Comparison of ENCODE assay signal across 7 cellular contexts in the genomic region with DNA sequence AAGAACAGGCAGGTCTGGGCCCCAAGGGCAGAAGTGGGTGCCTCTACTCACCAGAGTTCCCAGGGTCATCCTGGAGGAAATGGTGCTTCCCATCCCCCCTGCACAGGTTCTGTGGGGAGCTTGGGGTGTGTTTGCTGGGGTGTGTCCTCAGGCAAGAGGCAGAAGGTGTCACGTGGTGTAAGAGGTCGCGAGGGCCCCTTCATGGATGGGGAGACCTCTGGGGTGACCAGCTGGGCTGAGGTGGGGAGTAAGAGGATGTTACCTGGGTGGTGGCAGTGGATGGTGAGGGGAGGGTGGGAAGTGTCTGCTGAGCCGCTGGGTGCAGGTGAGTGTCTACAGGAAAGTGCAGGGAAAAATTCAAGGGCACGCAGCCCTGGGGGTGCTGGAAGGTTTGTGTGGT. TPM values are rescaled to one million over a fixed set of nuclear protein-coding genes. Genes with fewer than 3 reads are reported as not detected.
A peak's percentile ranks its signal among the peaks of the same experiment; 100 is the strongest.
DNase-seq lines count a peak whose midpoint lies in the region; ATAC-seq, FAIRE-seq and TF ChIP-seq lines count a peak whose summit lies in the region.
"Not testable (repeated sequence)": the region's sequence is repeated elsewhere in the genome, so short reads cannot be mapped to it uniquely, and the experiment has no call there.
"Had no signal": no experiment of that assay in that cellular context is flagged by ENCODE, and none has a peak within 500 bp of the region (broad histone marks: within the 10 kb centered on the region; RNA-seq: fewer than 3 reads in every experiment).

No MANE protein-coding gene starts in this region.

- TF ChIP-seq POLR2A in HepG2 (IDR thresholded peaks at IDR 0.05; ENCODE audit: insufficient read depth in 1 of 2, low read depth in 2 of 2, low read length in 2 of 2): not testable (repeated sequence)

- not testable (repeated sequence) for H3K79me2 ChIP-seq in HepG2 (ENCODE audit: insufficient read depth, low read length)

- H3K9ac ChIP-seq in NT2/D1 (ENCODE audit: insufficient read length, low read depth): peak overlapping the region; percentile 61
- H3K9ac ChIP-seq in HepG2 (ENCODE audit: insufficient read depth, low read depth, low read length); skeletal muscle satellite cell (ENCODE audit: low read depth, low read length): not testable (repeated sequence)

- ATAC-seq in HepG2: not testable (repeated sequence)

- not testable (repeated sequence) for H3K9me3 Mint-ChIP-seq in activated T-cell treated with anti-CD3 and anti-CD28 coated beads, Interleukin-2, amount 50 U/mL, for 24 hours

- H3K27ac ChIP-seq in coronary artery; HepG2 (ENCODE audit: extremely low read length, insufficient read depth, low read length): not testable (repeated sequence)

- not testable (repeated sequence) for H4K20me1 ChIP-seq in HepG2 (ENCODE audit: insufficient read depth, low read length)

- H3K4me1 ChIP-seq in NT2/D1 (ENCODE audit: insufficient read depth, insufficient read length): not testable (repeated sequence)
- H3K4me1 ChIP-seq in HepG2 (ENCODE audit: insufficient read depth, low read length) (peaks cover 34% of the 10 kb centered on the region), skeletal muscle satellite cell (ENCODE audit: control insufficient read depth, insufficient read depth, low read length) (peaks cover 16% of the 10 kb centered on the region)

- peaks cover 73% of the 10 kb centered on the region for H3K27me3 Mint-ChIP-seq in activated T-cell treated with anti-CD3 and anti-CD28 coated beads, Interleukin-2, amount 50 U/mL, for 24 hours

- H2AFZ ChIP-seq in HepG2 (ENCODE audit: low read length): not testable (repeated sequence)

- H3K4me3 Mint-ChIP-seq in activated T-cell treated with anti-CD3 and anti-CD28 coated beads, Interleukin-2, amount 50 U/mL, for 24 hours: peak overlapping the region; percentile 37

- not testable (repeated sequence) for BruUV-seq in HepG2 (replicated peaks; lab: Mats Ljungman, UMichigan)

- CTCF ChIA-PET in HepG2 (lab: Yijun Ruan, JAX; ENCODE audit: low intra/inter-chr PET ratio, low total read pairs): not testable (repeated sequence)

- H3K27me3 ChIP-seq in NT2/D1 (ENCODE audit: insufficient read depth, insufficient read length) (peaks cover 69% of the 10 kb centered on the region), HepG2 (ENCODE audit: control insufficient read depth in 1 of 2, insufficient read depth in 2 of 2, low read length in 2 of 2) (peaks cover 13 to 75% of the 10 kb centered on the region in 2 experiments), skeletal muscle satellite cell (ENCODE audit: control insufficient read depth, insufficient read depth, low read length) (peaks cover 15% of the 10 kb centered on the region)

- H3K4me1 Mint-ChIP-seq in activated T-cell treated with anti-CD3 and anti-CD28 coated beads, Interleukin-2, amount 50 U/mL, for 24 hours (ENCODE audit: low read depth): peaks cover 24% of the 10 kb centered on the region

- 56% methylated on average over 5 of the region's 5 CpGs for WGBS in HepG2 (ENCODE audit: low lambda C conversion rate)

- not testable (repeated sequence) for FAIRE-seq in HepG2 (lab: Jason Lieb, UNC)

- in situ Hi-C loops in HepG2 (cut with HindIII; ENCODE audit: extremely low pct_ligation_motif_present, low pct_unique_long_range_greater_than_20kb): loop anchor here (5.0 kb wide), 2 partner anchors 80 to 200 kb away; no protein-coding TSS in a partner anchor

- H3K36me3 ChIP-seq in NT2/D1 (ENCODE audit: insufficient read depth, insufficient read length, low read length); HepG2 (replicated peaks in 1 of 2; ENCODE audit: control insufficient read depth in 1 of 2, insufficient read depth in 2 of 2, low read length in 2 of 2); skeletal muscle satellite cell (ENCODE audit: insufficient read depth, low read length): not testable (repeated sequence)

- peak overlapping the region; percentile 76; the same call in 1 of the 2 replicates for H3K4me3 ChIP-seq in AG10803 (ENCODE audit: low read length)
- peak overlapping the region; percentile 53 for H3K4me3 ChIP-seq in NT2/D1 (ENCODE audit: insufficient read length, low read depth)
- H3K4me3 ChIP-seq in coronary artery; skeletal muscle satellite cell (ENCODE audit: low read length): not testable (repeated sequence)
- peak overlapping the region in 1 of 3 experiments; percentile 70; a peak in 1 of 6 replicates for H3K4me3 ChIP-seq in HepG2 (replicated peaks in 1 of 3; ENCODE audit: insufficient read depth in 1 of 3, low read depth in 2 of 3, low read length in 3 of 3)

- H3K27ac Mint-ChIP-seq in activated T-cell treated with anti-CD3 and anti-CD28 coated beads, Interleukin-2, amount 50 U/mL, for 24 hours: not testable (repeated sequence)

- TF ChIP-seq EP300 in HepG2 (IDR thresholded peaks at IDR 0.05; ENCODE audit: low read depth in 2 of 2, low read length in 2 of 2); HepG2 (CRISPR knock-in tag; IDR thresholded peaks at IDR 0.05; ENCODE audit: borderline replicate concordance): not testable (repeated sequence)

- POLR2A ChIA-PET in HepG2 (lab: Yijun Ruan, JAX): not testable (repeated sequence)

- peak overlapping the region; percentile 79; the same call in 1 of the 2 replicates for H3K4me2 ChIP-seq in HepG2 (ENCODE audit: low read depth, low read length)
- peak overlapping the region; percentile 99 for H3K4me2 ChIP-seq in skeletal muscle satellite cell (ENCODE audit: low read length)

- not testable (repeated sequence) for DNase-seq in AG10803 (ENCODE audit: low read depth); NT2/D1 (ENCODE audit: low read depth, low spot score); HepG2 (ENCODE audit: low spot score)
- DNase-seq in activated T-cell treated with anti-CD3 and anti-CD28 coated beads, Interleukin-2, amount 50 U/mL, for 24 hours: peak; percentile 28
- DNase-seq in coronary artery (ENCODE audit: low spot score): peak; percentile 62

- not testable (repeated sequence) for H3K36me3 Mint-ChIP-seq in activated T-cell treated with anti-CD3 and anti-CD28 coated beads, Interleukin-2, amount 50 U/mL, for 24 hours (ENCODE audit: low read depth)

- TF ChIP-seq RAD21 in HepG2 (CRISPR knock-in tag; IDR thresholded peaks at IDR 0.05): not testable (repeated sequence)

- H3K9me3 ChIP-seq in NT2/D1 (ENCODE audit: insufficient read depth, low read length); HepG2 (ENCODE audit: low read length); skeletal muscle satellite cell (replicated peaks; ENCODE audit: low read length): not testable (repeated sequence)

- intact Hi-C loops in HepG2 (cut with micrococcal nuclease; ENCODE audit: unreplicated experiment): not testable (repeated sequence)

- TF ChIP-seq CTCF in AG10803 (conservative IDR thresholded peaks at IDR 0.05; ENCODE audit: low read length); coronary artery (IDR thresholded peaks at IDR 0.05); HepG2 (CRISPR knock-in tag; IDR thresholded peaks at IDR 0.05): not testable (repeated sequence)

RNA-seq across cellular contexts. Expression of a gene that starts 0.8 kb away (rescaled TPM):
- not detected in 2 replicates for total RNA-seq in HepG2 (2016; rRNA removed; fragmentation: Illumina TruSeq; extraction: Trizol)
- not detected in 2 replicates for total RNA-seq in HepG2 (2016; cell fraction: cytosol; rRNA removed; fragmentation: Illumina TruSeq; extraction: Trizol; ENCODE audit: low read depth)
- not detected in 2 replicates for total RNA-seq in HepG2 (2016; cell fraction: insoluble cytoplasmic fraction; rRNA removed; fragmentation: Illumina TruSeq; extraction: Trizol)
- not detected in 2 replicates for total RNA-seq in HepG2 (2016; cell fraction: membrane; rRNA removed; fragmentation: Illumina TruSeq; extraction: Trizol)
- not detected in 2 replicates for total RNA-seq in HepG2 (2016; cell fraction: nucleus; rRNA removed; fragmentation: Illumina TruSeq; extraction: Trizol)
- polyA plus RNA-seq in HepG2 (2011; rRNA removed): not detected in 2 replicates
- not detected in 2 replicates for polyA plus RNA-seq in HepG2 (2011; cell fraction: cytosol; rRNA removed)
- polyA plus RNA-seq in HepG2 (2011; cell fraction: nucleus; rRNA removed): not detected in 2 replicates
- polyA plus RNA-seq in HepG2 (2012): not detected in 2 replicates
- not detected in 2 replicates for polyA plus RNA-seq in HepG2 (2016; cell fraction: cytosol; fragmentation: Illumina TruSeq; extraction: Trizol; ENCODE audit: low read depth)
- polyA plus RNA-seq in HepG2 (2016; cell fraction: insoluble cytoplasmic fraction; fragmentation: Illumina TruSeq; extraction: Trizol; ENCODE audit: low read depth): not detected in 2 replicates
- not detected in 2 replicates for polyA plus RNA-seq in HepG2 (2016; cell fraction: membrane; fragmentation: Illumina TruSeq; extraction: Trizol; ENCODE audit: low read depth)
- not detected in 2 replicates for polyA plus RNA-seq in HepG2 (2016; cell fraction: nucleus; fragmentation: Illumina TruSeq; extraction: Trizol; ENCODE audit: insufficient read depth, low read depth)
- polyA minus RNA-seq in HepG2 (2011; rRNA and poly(A)+ RNA removed; ENCODE audit: low replicate concordance): 6.1 TPM in 1 of 2 replicates, not detected in the other
- not detected in 2 replicates for polyA minus RNA-seq in HepG2 (2011; cell fraction: cytosol; rRNA and poly(A)+ RNA removed)
- not detected in 2 replicates for polyA minus RNA-seq in HepG2 (2011; cell fraction: nucleus; rRNA and poly(A)+ RNA removed)
- total RNA-seq in skeletal muscle satellite cell (2012; rRNA removed): 0.22 and 1.0 TPM in 2 replicates
- total RNA-seq: sigmoid colon had no signal

RNA-seq across cellular contexts. Expression of a gene that starts 19.7 kb away (rescaled TPM):
- total RNA-seq in HepG2 (2016; rRNA removed; fragmentation: Illumina TruSeq; extraction: Trizol): not detected in 2 replicates
- total RNA-seq in HepG2 (2016; cell fraction: cytosol; rRNA removed; fragmentation: Illumina TruSeq; extraction: Trizol; ENCODE audit: low read depth): not detected in 2 replicates
- total RNA-seq in HepG2 (2016; cell fraction: insoluble cytoplasmic fraction; rRNA removed; fragmentation: Illumina TruSeq; extraction: Trizol): not detected in 2 replicates
- total RNA-seq in HepG2 (2016; cell fraction: membrane; rRNA removed; fragmentation: Illumina TruSeq; extraction: Trizol): not detected in 2 replicates
- not detected in 2 replicates for total RNA-seq in HepG2 (2016; cell fraction: nucleus; rRNA removed; fragmentation: Illumina TruSeq; extraction: Trizol)
- polyA plus RNA-seq in HepG2 (2011; rRNA removed): not detected in 2 replicates
- polyA plus RNA-seq in HepG2 (2011; cell fraction: cytosol; rRNA removed): not detected in 2 replicates
- not detected in 2 replicates for polyA plus RNA-seq in HepG2 (2011; cell fraction: nucleus; rRNA removed)
- not detected in 2 replicates for polyA plus RNA-seq in HepG2 (2012)
- polyA plus RNA-seq in HepG2 (2016; cell fraction: cytosol; fragmentation: Illumina TruSeq; extraction: Trizol; ENCODE audit: low read depth): not detected in 2 replicates
- polyA plus RNA-seq in HepG2 (2016; cell fraction: insoluble cytoplasmic fraction; fragmentation: Illumina TruSeq; extraction: Trizol; ENCODE audit: low read depth): not detected in 2 replicates
- not detected in 2 replicates for polyA plus RNA-seq in HepG2 (2016; cell fraction: membrane; fragmentation: Illumina TruSeq; extraction: Trizol; ENCODE audit: low read depth)
- not detected in 2 replicates for polyA plus RNA-seq in HepG2 (2016; cell fraction: nucleus; fragmentation: Illumina TruSeq; extraction: Trizol; ENCODE audit: insufficient read depth, low read depth)
- polyA minus RNA-seq in HepG2 (2011; rRNA and poly(A)+ RNA removed; ENCODE audit: low replicate concordance): not detected in 2 replicates
- not detected in 2 replicates for polyA minus RNA-seq in HepG2 (2011; cell fraction: cytosol; rRNA and poly(A)+ RNA removed)
- polyA minus RNA-seq in HepG2 (2011; cell fraction: nucleus; rRNA and poly(A)+ RNA removed): not detected in 2 replicates
- total RNA-seq in skeletal muscle satellite cell (2012; rRNA removed): 2.0 and 6.3 TPM in 2 replicates
- total RNA-seq: sigmoid colon had no signal

RNA-seq across cellular contexts. Expression of a gene that starts 24.2 kb away (rescaled TPM):
- not detected in 2 replicates for total RNA-seq in HepG2 (2016; rRNA removed; fragmentation: Illumina TruSeq; extraction: Trizol)
- total RNA-seq in HepG2 (2016; cell fraction: cytosol; rRNA removed; fragmentation: Illumina TruSeq; extraction: Trizol; ENCODE audit: low read depth): not detected in 2 replicates
- total RNA-seq in HepG2 (2016; cell fraction: insoluble cytoplasmic fraction; rRNA removed; fragmentation: Illumina TruSeq; extraction: Trizol): not detected in 2 replicates
- not detected in 2 replicates for total RNA-seq in HepG2 (2016; cell fraction: membrane; rRNA removed; fragmentation: Illumina TruSeq; extraction: Trizol)
- total RNA-seq in HepG2 (2016; cell fraction: nucleus; rRNA removed; fragmentation: Illumina TruSeq; extraction: Trizol): not detected in 2 replicates
- not detected in 2 replicates for polyA plus RNA-seq in HepG2 (2011; rRNA removed)
- polyA plus RNA-seq in HepG2 (2011; cell fraction: cytosol; rRNA removed): not detected in 2 replicates
- not detected in 2 replicates for polyA plus RNA-seq in HepG2 (2011; cell fraction: nucleus; rRNA removed)
- not detected in 2 replicates for polyA plus RNA-seq in HepG2 (2012)
- polyA plus RNA-seq in HepG2 (2016; cell fraction: cytosol; fragmentation: Illumina TruSeq; extraction: Trizol; ENCODE audit: low read depth): not detected in 2 replicates
- polyA plus RNA-seq in HepG2 (2016; cell fraction: insoluble cytoplasmic fraction; fragmentation: Illumina TruSeq; extraction: Trizol; ENCODE audit: low read depth): not detected in 2 replicates
- polyA plus RNA-seq in HepG2 (2016; cell fraction: membrane; fragmentation: Illumina TruSeq; extraction: Trizol; ENCODE audit: low read depth): not detected in 2 replicates
- polyA plus RNA-seq in HepG2 (2016; cell fraction: nucleus; fragmentation: Illumina TruSeq; extraction: Trizol; ENCODE audit: insufficient read depth, low read depth): not detected in 2 replicates
- 19.1 TPM in 1 of 2 replicates, not detected in the other for polyA minus RNA-seq in HepG2 (2011; rRNA and poly(A)+ RNA removed; ENCODE audit: low replicate concordance)
- polyA minus RNA-seq in HepG2 (2011; cell fraction: cytosol; rRNA and poly(A)+ RNA removed): not detected in 2 replicates
- polyA minus RNA-seq in HepG2 (2011; cell fraction: nucleus; rRNA and poly(A)+ RNA removed): not detected in 2 replicates
- 1.1 and 3.5 TPM in 2 replicates for total RNA-seq in skeletal muscle satellite cell (2012; rRNA removed)

RNA-seq across cellular contexts. Expression of a gene that starts 41.7 kb away (rescaled TPM):
- total RNA-seq in HepG2 (2016; rRNA removed; fragmentation: Illumina TruSeq; extraction: Trizol): 0.04 TPM in 1 of 2 replicates, not detected in the other
- total RNA-seq in HepG2 (2016; cell fraction: cytosol; rRNA removed; fragmentation: Illumina TruSeq; extraction: Trizol; ENCODE audit: low read depth): not detected in 2 replicates
- 0.06 TPM in 1 of 2 replicates, not detected in the other for total RNA-seq in HepG2 (2016; cell fraction: insoluble cytoplasmic fraction; rRNA removed; fragmentation: Illumina TruSeq; extraction: Trizol)
- not detected in 2 replicates for total RNA-seq in HepG2 (2016; cell fraction: membrane; rRNA removed; fragmentation: Illumina TruSeq; extraction: Trizol)
- total RNA-seq in HepG2 (2016; cell fraction: nucleus; rRNA removed; fragmentation: Illumina TruSeq; extraction: Trizol): 0.12 TPM in 1 of 2 replicates, not detected in the other
- 0.08 and 0.09 TPM in 2 replicates for polyA plus RNA-seq in HepG2 (2011; rRNA removed)
- polyA plus RNA-seq in HepG2 (2011; cell fraction: cytosol; rRNA removed): 0.11 and 0.13 TPM in 2 replicates
- polyA plus RNA-seq in HepG2 (2011; cell fraction: nucleus; rRNA removed): 0.05 and 0.10 TPM in 2 replicates
- polyA plus RNA-seq in HepG2 (2012): 0.27 and 0.39 TPM in 2 replicates
- polyA plus RNA-seq in HepG2 (2016; cell fraction: cytosol; fragmentation: Illumina TruSeq; extraction: Trizol; ENCODE audit: low read depth): not detected in 2 replicates
- polyA plus RNA-seq in HepG2 (2016; cell fraction: insoluble cytoplasmic fraction; fragmentation: Illumina TruSeq; extraction: Trizol; ENCODE audit: low read depth): 0.09 TPM in 1 of 2 replicates, not detected in the other
- polyA plus RNA-seq in HepG2 (2016; cell fraction: membrane; fragmentation: Illumina TruSeq; extraction: Trizol; ENCODE audit: low read depth): not detected in 2 replicates
- 0.16 TPM in 1 of 2 replicates, not detected in the other for polyA plus RNA-seq in HepG2 (2016; cell fraction: nucleus; fragmentation: Illumina TruSeq; extraction: Trizol; ENCODE audit: insufficient read depth, low read depth)
- polyA minus RNA-seq in HepG2 (2011; rRNA and poly(A)+ RNA removed; ENCODE audit: low replicate concordance): 0.06 and 0.21 TPM in 2 replicates
- not detected in 2 replicates for polyA minus RNA-seq in HepG2 (2011; cell fraction: cytosol; rRNA and poly(A)+ RNA removed)
- polyA minus RNA-seq in HepG2 (2011; cell fraction: nucleus; rRNA and poly(A)+ RNA removed): 0.12 and 0.13 TPM in 2 replicates
- 0.66 and 1.3 TPM in 2 replicates for total RNA-seq in skeletal muscle satellite cell (2012; rRNA removed)

RNA-seq across cellular contexts. Expression of a gene that starts 57.9 kb away (rescaled TPM):
- total RNA-seq in HepG2 (2016; rRNA removed; fragmentation: Illumina TruSeq; extraction: Trizol): 32.1 and 48.9 TPM in 2 replicates
- total RNA-seq in HepG2 (2016; cell fraction: cytosol; rRNA removed; fragmentation: Illumina TruSeq; extraction: Trizol; ENCODE audit: low read depth): 13.6 and 13.7 TPM in 2 replicates
- total RNA-seq in HepG2 (2016; cell fraction: insoluble cytoplasmic fraction; rRNA removed; fragmentation: Illumina TruSeq; extraction: Trizol): 32.2 and 47.6 TPM in 2 replicates
- total RNA-seq in HepG2 (2016; cell fraction: membrane; rRNA removed; fragmentation: Illumina TruSeq; extraction: Trizol): 24.5 and 28.9 TPM in 2 replicates
- total RNA-seq in HepG2 (2016; cell fraction: nucleus; rRNA removed; fragmentation: Illumina TruSeq; extraction: Trizol): 41.9 and 47.5 TPM in 2 replicates
- 32.4 and 35.8 TPM in 2 replicates for polyA plus RNA-seq in HepG2 (2011; rRNA removed)
- 25.8 and 29.0 TPM in 2 replicates for polyA plus RNA-seq in HepG2 (2011; cell fraction: cytosol; rRNA removed)
- 17.4 and 23.9 TPM in 2 replicates for polyA plus RNA-seq in HepG2 (2011; cell fraction: nucleus; rRNA removed)
- polyA plus RNA-seq in HepG2 (2012): 41.6 TPM in 2 replicates
- polyA plus RNA-seq in HepG2 (2016; cell fraction: cytosol; fragmentation: Illumina TruSeq; extraction: Trizol; ENCODE audit: low read depth): 5.0 and 5.9 TPM in 2 replicates
- 33.9 and 34.7 TPM in 2 replicates for polyA plus RNA-seq in HepG2 (2016; cell fraction: insoluble cytoplasmic fraction; fragmentation: Illumina TruSeq; extraction: Trizol; ENCODE audit: low read depth)
- polyA plus RNA-seq in HepG2 (2016; cell fraction: membrane; fragmentation: Illumina TruSeq; extraction: Trizol; ENCODE audit: low read depth): 16.2 and 18.5 TPM in 2 replicates
- 61.0 and 62.4 TPM in 2 replicates for polyA plus RNA-seq in HepG2 (2016; cell fraction: nucleus; fragmentation: Illumina TruSeq; extraction: Trizol; ENCODE audit: insufficient read depth, low read depth)
- polyA minus RNA-seq in HepG2 (2011; rRNA and poly(A)+ RNA removed; ENCODE audit: low replicate concordance): 115 and 160 TPM in 2 replicates
- 33.6 and 36.5 TPM in 2 replicates for polyA minus RNA-seq in HepG2 (2011; cell fraction: cytosol; rRNA and poly(A)+ RNA removed)
- 18.3 and 25.0 TPM in 2 replicates for polyA minus RNA-seq in HepG2 (2011; cell fraction: nucleus; rRNA and poly(A)+ RNA removed)
- total RNA-seq in skeletal muscle satellite cell (2012; rRNA removed): 30.6 and 34.7 TPM in 2 replicates
